In the genomic region with DNA sequence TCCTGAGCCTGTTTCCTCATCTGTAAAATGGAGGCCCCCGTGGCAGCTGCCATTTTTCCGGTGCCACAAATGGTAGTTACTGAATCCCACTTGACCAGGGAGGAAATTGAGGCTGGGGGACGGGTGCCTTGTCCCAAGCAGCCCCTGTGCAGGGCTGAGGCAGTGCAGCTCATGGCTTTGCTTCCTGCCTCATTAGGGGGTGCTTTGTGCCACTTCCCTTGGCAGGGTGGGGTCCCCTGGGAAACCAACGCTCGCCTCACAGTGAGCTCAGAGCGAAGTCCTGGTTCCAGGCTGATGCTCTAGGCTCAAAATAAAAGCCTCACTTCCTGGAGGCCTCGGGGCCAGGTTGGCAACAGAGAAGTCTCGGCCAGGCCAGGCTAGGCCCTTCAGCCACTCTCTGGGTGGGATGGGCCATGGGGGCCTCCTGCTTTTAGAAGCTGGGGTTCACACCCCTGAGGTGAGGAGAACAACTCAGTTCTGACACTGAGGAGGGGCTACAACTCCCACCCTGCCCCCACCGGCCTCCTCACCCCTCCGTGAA, we compare ENCODE assay signal across 1 cellular context.
TF ChIP-seq lines count a peak whose summit lies in the region.

No MANE protein-coding gene starts in this region.

TF ChIP-seq in GM23338, 12 proteins besides CTCF, POLR2A, EP300 and RAD21 (continued from another document):
- TF ChIP-seq, protein P1, sequence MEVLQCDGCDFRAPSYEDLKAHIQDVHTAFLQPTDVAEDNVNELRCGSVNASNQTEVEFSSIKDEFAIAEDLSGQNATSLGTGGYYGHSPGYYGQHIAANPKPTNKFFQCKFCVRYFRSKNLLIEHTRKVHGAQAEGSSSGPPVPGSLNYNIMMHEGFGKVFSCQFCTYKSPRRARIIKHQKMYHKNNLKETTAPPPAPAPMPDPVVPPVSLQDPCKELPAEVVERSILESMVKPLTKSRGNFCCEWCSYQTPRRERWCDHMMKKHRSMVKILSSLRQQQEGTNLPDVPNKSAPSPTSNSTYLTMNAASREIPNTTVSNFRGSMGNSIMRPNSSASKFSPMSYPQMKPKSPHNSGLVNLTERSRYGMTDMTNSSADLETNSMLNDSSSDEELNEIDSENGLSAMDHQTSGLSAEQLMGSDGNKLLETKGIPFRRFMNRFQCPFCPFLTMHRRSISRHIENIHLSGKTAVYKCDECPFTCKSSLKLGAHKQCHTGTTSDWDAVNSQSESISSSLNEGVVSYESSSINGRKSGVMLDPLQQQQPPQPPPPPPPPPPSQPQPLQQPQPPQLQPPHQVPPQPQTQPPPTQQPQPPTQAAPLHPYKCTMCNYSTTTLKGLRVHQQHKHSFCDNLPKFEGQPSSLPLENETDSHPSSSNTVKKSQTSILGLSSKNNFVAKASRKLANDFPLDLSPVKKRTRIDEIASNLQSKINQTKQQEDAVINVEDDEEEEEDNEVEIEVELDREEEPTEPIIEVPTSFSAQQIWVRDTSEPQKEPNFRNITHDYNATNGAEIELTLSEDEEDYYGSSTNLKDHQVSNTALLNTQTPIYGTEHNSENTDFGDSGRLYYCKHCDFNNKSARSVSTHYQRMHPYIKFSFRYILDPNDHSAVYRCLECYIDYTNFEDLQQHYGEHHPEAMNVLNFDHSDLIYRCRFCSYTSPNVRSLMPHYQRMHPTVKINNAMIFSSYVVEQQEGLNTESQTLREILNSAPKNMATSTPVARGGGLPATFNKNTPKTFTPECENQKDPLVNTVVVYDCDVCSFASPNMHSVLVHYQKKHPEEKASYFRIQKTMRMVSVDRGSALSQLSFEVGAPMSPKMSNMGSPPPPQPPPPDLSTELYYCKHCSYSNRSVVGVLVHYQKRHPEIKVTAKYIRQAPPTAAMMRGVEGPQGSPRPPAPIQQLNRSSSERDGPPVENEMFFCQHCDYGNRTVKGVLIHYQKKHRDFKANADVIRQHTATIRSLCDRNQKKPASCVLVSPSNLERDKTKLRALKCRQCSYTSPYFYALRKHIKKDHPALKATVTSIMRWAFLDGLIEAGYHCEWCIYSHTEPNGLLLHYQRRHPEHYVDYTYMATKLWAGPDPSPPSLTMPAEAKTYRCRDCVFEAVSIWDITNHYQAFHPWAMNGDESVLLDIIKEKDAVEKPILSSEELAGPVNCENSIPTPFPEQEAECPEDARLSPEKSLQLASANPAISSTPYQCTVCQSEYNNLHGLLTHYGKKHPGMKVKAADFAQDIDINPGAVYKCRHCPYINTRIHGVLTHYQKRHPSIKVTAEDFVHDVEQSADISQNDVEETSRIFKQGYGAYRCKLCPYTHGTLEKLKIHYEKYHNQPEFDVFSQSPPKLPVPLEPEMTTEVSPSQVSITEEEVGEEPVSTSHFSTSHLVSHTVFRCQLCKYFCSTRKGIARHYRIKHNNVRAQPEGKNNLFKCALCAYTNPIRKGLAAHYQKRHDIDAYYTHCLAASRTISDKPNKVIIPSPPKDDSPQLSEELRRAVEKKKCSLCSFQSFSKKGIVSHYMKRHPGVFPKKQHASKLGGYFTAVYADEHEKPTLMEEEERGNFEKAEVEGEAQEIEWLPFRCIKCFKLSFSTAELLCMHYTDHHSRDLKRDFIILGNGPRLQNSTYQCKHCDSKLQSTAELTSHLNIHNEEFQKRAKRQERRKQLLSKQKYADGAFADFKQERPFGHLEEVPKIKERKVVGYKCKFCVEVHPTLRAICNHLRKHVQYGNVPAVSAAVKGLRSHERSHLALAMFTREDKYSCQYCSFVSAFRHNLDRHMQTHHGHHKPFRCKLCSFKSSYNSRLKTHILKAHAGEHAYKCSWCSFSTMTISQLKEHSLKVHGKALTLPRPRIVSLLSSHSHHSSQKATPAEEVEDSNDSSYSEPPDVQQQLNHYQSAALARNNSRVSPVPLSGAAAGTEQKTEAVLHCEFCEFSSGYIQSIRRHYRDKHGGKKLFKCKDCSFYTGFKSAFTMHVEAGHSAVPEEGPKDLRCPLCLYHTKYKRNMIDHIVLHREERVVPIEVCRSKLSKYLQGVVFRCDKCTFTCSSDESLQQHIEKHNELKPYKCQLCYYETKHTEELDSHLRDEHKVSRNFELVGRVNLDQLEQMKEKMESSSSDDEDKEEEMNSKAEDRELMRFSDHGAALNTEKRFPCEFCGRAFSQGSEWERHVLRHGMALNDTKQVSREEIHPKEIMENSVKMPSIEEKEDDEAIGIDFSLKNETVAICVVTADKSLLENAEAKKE (CRISPR knock-in tag; IDR thresholded peaks at IDR 0.05): no peak
- TF ChIP-seq ZNF114 (CRISPR knock-in tag; IDR thresholded peaks at IDR 0.05): no peak
- no peak for TF ChIP-seq EZH2phosphoT487 (IDR thresholded peaks at IDR 0.05; ENCODE audit: unreplicated experiment)
- TF ChIP-seq, protein P2, sequence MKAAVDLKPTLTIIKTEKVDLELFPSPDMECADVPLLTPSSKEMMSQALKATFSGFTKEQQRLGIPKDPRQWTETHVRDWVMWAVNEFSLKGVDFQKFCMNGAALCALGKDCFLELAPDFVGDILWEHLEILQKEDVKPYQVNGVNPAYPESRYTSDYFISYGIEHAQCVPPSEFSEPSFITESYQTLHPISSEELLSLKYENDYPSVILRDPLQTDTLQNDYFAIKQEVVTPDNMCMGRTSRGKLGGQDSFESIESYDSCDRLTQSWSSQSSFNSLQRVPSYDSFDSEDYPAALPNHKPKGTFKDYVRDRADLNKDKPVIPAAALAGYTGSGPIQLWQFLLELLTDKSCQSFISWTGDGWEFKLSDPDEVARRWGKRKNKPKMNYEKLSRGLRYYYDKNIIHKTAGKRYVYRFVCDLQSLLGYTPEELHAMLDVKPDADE (IDR thresholded peaks at IDR 0.05): no peak
- TF ChIP-seq NANOG (IDR thresholded peaks at IDR 0.05; ENCODE audit: borderline replicate concordance): no peak
- TF ChIP-seq POLR2AphosphoS5 (IDR thresholded peaks at IDR 0.05; ENCODE audit: low read depth): no peak
- TF ChIP-seq, protein P3, sequence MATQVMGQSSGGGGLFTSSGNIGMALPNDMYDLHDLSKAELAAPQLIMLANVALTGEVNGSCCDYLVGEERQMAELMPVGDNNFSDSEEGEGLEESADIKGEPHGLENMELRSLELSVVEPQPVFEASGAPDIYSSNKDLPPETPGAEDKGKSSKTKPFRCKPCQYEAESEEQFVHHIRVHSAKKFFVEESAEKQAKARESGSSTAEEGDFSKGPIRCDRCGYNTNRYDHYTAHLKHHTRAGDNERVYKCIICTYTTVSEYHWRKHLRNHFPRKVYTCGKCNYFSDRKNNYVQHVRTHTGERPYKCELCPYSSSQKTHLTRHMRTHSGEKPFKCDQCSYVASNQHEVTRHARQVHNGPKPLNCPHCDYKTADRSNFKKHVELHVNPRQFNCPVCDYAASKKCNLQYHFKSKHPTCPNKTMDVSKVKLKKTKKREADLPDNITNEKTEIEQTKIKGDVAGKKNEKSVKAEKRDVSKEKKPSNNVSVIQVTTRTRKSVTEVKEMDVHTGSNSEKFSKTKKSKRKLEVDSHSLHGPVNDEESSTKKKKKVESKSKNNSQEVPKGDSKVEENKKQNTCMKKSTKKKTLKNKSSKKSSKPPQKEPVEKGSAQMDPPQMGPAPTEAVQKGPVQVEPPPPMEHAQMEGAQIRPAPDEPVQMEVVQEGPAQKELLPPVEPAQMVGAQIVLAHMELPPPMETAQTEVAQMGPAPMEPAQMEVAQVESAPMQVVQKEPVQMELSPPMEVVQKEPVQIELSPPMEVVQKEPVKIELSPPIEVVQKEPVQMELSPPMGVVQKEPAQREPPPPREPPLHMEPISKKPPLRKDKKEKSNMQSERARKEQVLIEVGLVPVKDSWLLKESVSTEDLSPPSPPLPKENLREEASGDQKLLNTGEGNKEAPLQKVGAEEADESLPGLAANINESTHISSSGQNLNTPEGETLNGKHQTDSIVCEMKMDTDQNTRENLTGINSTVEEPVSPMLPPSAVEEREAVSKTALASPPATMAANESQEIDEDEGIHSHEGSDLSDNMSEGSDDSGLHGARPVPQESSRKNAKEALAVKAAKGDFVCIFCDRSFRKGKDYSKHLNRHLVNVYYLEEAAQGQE (IDR thresholded peaks at IDR 0.05; ENCODE audit: unreplicated experiment): no peak
TF ChIP-seq in GM23338: peak in this region for 0.
